In the genomic region with DNA sequence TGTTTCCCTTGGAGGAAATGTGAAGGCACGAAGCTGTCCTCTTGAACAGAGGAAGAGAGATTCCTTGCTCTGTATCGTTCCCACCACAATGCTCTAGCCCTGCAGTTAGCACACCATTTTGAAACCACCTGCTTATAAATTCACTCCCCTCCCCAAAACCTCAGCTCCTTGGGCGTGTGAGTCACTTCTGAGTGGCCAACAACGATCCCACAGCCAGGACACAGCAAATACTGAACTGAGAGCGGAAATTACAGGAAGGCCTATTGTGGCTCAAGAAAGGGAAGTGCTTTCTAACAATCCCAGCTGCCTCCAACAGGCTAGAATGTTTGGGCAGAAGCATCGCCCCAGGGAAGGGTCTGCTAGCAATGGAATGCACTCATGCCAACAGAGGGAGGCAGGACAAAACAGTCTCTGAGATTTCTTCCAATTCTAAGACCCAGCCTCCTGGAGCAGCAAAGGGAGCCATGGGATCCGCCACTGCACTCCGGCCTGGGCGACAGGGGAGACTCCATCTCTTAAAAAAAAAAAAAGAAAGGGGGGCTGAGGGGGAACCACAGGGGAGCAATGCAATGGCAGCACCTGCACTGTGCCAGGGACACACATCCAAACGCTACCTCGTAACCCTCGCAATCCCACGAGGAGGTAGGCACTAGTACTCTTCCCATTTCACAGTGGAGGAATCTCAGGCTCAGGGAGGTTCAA, we compare ENCODE assay signal across 8 cellular contexts.
DNase-seq lines count a peak whose midpoint lies in the region; ATAC-seq lines count a peak whose summit lies in the region.

No MANE protein-coding gene starts in this region.

- peaks cover 21% of the 10 kb centered on the region for H3K4me1 ChIP-seq in HAP-1

- DNase-seq in HAP-1 (ENCODE audit: low spot score in 2 of 2), result peak; percentile 52 to 74
- DNase-seq in SKM-1 treated with dmso at 0.1 percent for 144 hours (lab: John Stamatoyannopoulos, UW; ENCODE audit: unreplicated experiment), result peak; percentile 96
- DNase-seq in fibroblast of peridontal ligament (ENCODE audit: extremely low read depth), result peak; percentile 48
- peak; percentile 25 for DNase-seq in skeletal muscle cell (ENCODE audit: low read depth)
- DNase-seq in NCI-H1417 treated with DMSO at 0.1 percent for 48 hours (lab: John Stamatoyannopoulos, UW), result no peak
- no peak for DNase-seq in NCI-H2227 (lab: John Stamatoyannopoulos, UW; ENCODE audit: unreplicated experiment)

- H3K9me3 ChIP-seq in HAP-1, result no peaks in the 10 kb centered on the region

- ATAC-seq in HG03175 (IDR thresholded peaks at IDR 0.05; ENCODE audit: unreplicated experiment) (no peak), HG02759 (IDR thresholded peaks at IDR 0.05; ENCODE audit: unreplicated experiment) (no peak)

- in situ Hi-C loops in HAP-1 (cut with MboI; ENCODE audit: low sequenced_read_pairs), result no loop called here

- H3K4me3 ChIP-seq in HAP-1, result no peak overlapping the region
- no peak overlapping the region for H3K4me3 ChIP-seq in skeletal muscle cell (ENCODE audit: low read depth, low read length)

- no peaks in the 10 kb centered on the region for H3K27me3 ChIP-seq in HAP-1 (ENCODE audit: low read depth)

- H3K36me3 ChIP-seq in HAP-1 (replicated peaks), result no peaks in the 10 kb centered on the region

Comparison
In these comparisons a context has a peak if more than half of its experiments do, and no peak if none do; other contexts are left out.
1. DNase-seq: peak in HAP-1 (2 of 2), SKM-1 treated with dmso at 0.1 percent for 144 hours (single experiment), fibroblast of peridontal ligament (single experiment) and skeletal muscle cell (single experiment); none in NCI-H1417 treated with DMSO at 0.1 percent for 48 hours (single experiment) and NCI-H2227 (single experiment).